10 cellular contexts compared by ENCODE assay signal in genomic region chr16:30187556-30187865, GRCh38. TPM values are rescaled to one million over a fixed set of nuclear protein-coding genes. Genes with fewer than 3 reads are reported as not detected.
DNase-seq lines count a peak whose midpoint lies in the region; ATAC-seq and TF ChIP-seq lines count a peak whose summit lies in the region.
"Had no signal": no experiment of that assay in that cellular context is flagged by ENCODE, and none has a peak within 500 bp of the region (broad histone marks: within the 10 kb centered on the region; RNA-seq: fewer than 3 reads in every experiment).

No MANE protein-coding gene starts in this region.

- H3K4me3 ChIP-seq in Jurkat, Clone E6-1 (ENCODE audit: low read length) = peak overlapping the region; percentile 99
- H3K4me3 ChIP-seq in neutrophil (ENCODE audit: low read depth in 1 of 2, low read length in 1 of 2) = peak overlapping the region; percentile 96 to 100
- no peak overlapping the region for H3K4me3 ChIP-seq in tibial nerve
- H3K4me3 ChIP-seq: testis had no signal

- ATAC-seq in activated naive CD4-positive, alpha-beta T cell treated with anti-CD3 and anti-CD28 coated beads, Interleukin-2, amount 50 U/mL, for 72 hours = no peak
- ATAC-seq in GM19035 (IDR thresholded peaks at IDR 0.05; ENCODE audit: unreplicated experiment) = no peak

- H3K36me3 ChIP-seq in neutrophil (peaks cover 41% of the 10 kb centered on the region), tibial nerve (peaks cover 0 to 6% (median 0%) of the 10 kb centered on the region in 3 donors)

- TF ChIP-seq POLR2A in tibial nerve (IDR thresholded peaks at IDR 0.05) = no peak

- H3K4me1 Mint-ChIP-seq in T-helper 1 cell treated with Interleukin-12 subunit alpha and Interleukin-12 subunit beta and Interleukin-4 antibody, amounts not matched to agents 30 μg/mL and 1 μg/mL, for 36 hours (ENCODE audit: low read depth) = peaks cover 20% of the 10 kb centered on the region

- H3K27ac ChIP-seq in neutrophil = peak overlapping the region; percentile 99
- H3K27ac ChIP-seq in tibial nerve = peak overlapping the region in 1 of 4 donors; percentile 76
- H3K27ac ChIP-seq: testis had no signal

- TF ChIP-seq EP300 in tibial nerve (IDR thresholded peaks at IDR 0.05) = no peak

- DNase-seq in T-helper 1 cell = no peak
- DNase-seq in Jurkat, Clone E6-1 (ENCODE audit: low read depth, low spot score) = no peak
- DNase-seq in activated naive CD4-positive, alpha-beta T cell treated with anti-CD3 and anti-CD28 coated beads, Interleukin-2, amount 50 U/mL, for 72 hours (ENCODE audit: low spot score in 2 of 2) = no peak
- DNase-seq in NOMO-1 treated with dmso at 0.1 percent for 144 hours (lab: John Stamatoyannopoulos, UW; ENCODE audit: unreplicated experiment) = no peak
- no peak for DNase-seq in tibial nerve (ENCODE audit: low spot score in 2 of 2)
- DNase-seq: NCI-H187 treated with DMSO at 0.1 percent for 48 hours had no signal

- no peaks in the 10 kb centered on the region for H3K27me3 Mint-ChIP-seq in T-helper 1 cell treated with Interleukin-12 subunit alpha and Interleukin-12 subunit beta and Interleukin-4 antibody, amounts not matched to agents 30 μg/mL and 1 μg/mL, for 36 hours (ENCODE audit: low read depth)

- no peaks in the 10 kb centered on the region for H3K27me3 ChIP-seq in neutrophil
- H3K27me3 ChIP-seq in tibial nerve = no peaks in the 10 kb centered on the region
- H3K27me3 ChIP-seq: testis had no signal

- H3K9me3 ChIP-seq in neutrophil (no peaks in the 10 kb centered on the region), tibial nerve (no peaks in the 10 kb centered on the region)
- H3K9me3 ChIP-seq: testis had no signal

- H3K27ac Mint-ChIP-seq in T-helper 1 cell treated with Interleukin-12 subunit alpha and Interleukin-12 subunit beta and Interleukin-4 antibody, amounts not matched to agents 30 μg/mL and 1 μg/mL, for 36 hours = peak overlapping the region; percentile 98
- peak overlapping the region; percentile 94 to 98 for H3K27ac Mint-ChIP-seq in activated naive CD4-positive, alpha-beta T cell treated with anti-CD3 and anti-CD28 coated beads, Interleukin-2, amount 50 U/mL, for 72 hours

- no peaks in the 10 kb centered on the region for H3K9me3 Mint-ChIP-seq in T-helper 1 cell treated with Interleukin-12 subunit alpha and Interleukin-12 subunit beta and Interleukin-4 antibody, amounts not matched to agents 30 μg/mL and 1 μg/mL, for 36 hours
- no peaks in the 10 kb centered on the region for H3K9me3 Mint-ChIP-seq in activated naive CD4-positive, alpha-beta T cell treated with anti-CD3 and anti-CD28 coated beads, Interleukin-2, amount 50 U/mL, for 72 hours

- WGBS in tibial nerve, 2 donors = 83 to 84% methylated on average over 4 to 8 of the region's 9 CpGs

- peak overlapping the region; percentile 100 for H3K4me3 Mint-ChIP-seq in T-helper 1 cell treated with Interleukin-12 subunit alpha and Interleukin-12 subunit beta and Interleukin-4 antibody, amounts not matched to agents 30 μg/mL and 1 μg/mL, for 36 hours

- H3K36me3 Mint-ChIP-seq in T-helper 1 cell treated with Interleukin-12 subunit alpha and Interleukin-12 subunit beta and Interleukin-4 antibody, amounts not matched to agents 30 μg/mL and 1 μg/mL, for 36 hours (ENCODE audit: low read depth) = peaks cover 38% of the 10 kb centered on the region
- H3K36me3 Mint-ChIP-seq in activated naive CD4-positive, alpha-beta T cell treated with anti-CD3 and anti-CD28 coated beads, Interleukin-2, amount 50 U/mL, for 72 hours = peaks cover 36 to 38% of the 10 kb centered on the region in 2 donors

- H3K4me1 ChIP-seq in neutrophil (ENCODE audit: control insufficient read depth in 1 of 2, insufficient read depth in 1 of 2, low read depth in 1 of 2, low read length in 1 of 2) (peaks cover 32 to 40% of the 10 kb centered on the region in 2 experiments), tibial nerve (peaks cover 0 to 29% (median 11%) of the 10 kb centered on the region in 4 donors)
- H3K4me1 ChIP-seq: testis had no signal

- TF ChIP-seq CTCF in neutrophil (IDR thresholded peaks at IDR 0.05) (no peak), tibial nerve (IDR thresholded peaks at IDR 0.05) (peak in 1 of 5 experiments; percentile 4)

RNA-seq across cellular contexts. Expression of gene CORO1A, which starts 4.1 kb away (rescaled TPM):
- polyA plus RNA-seq in Jurkat, Clone E6-1 (2012; ENCODE audit: insufficient read depth, insufficient read length) = 975 TPM
- 1,000 to 10,000 TPM in 1 of 2 donors, 100 to 1,000 TPM in 1; 672 to 1,124 TPM for total RNA-seq in activated naive CD4-positive, alpha-beta T cell treated with anti-CD3 and anti-CD28 coated beads, Interleukin-2, amount 50 U/mL, for 72 hours
- total RNA-seq in tibial nerve = 10 to 100 TPM; 35.0 to 66.9 (median 47.1) TPM

RNA-seq across cellular contexts. Expression of gene BOLA2B, which starts 6.0 kb away (rescaled TPM):
- polyA plus RNA-seq in Jurkat, Clone E6-1 (2012; ENCODE audit: insufficient read depth, insufficient read length) = 501 TPM
- 100 to 1,000 TPM; 158 to 173 TPM for total RNA-seq in activated naive CD4-positive, alpha-beta T cell treated with anti-CD3 and anti-CD28 coated beads, Interleukin-2, amount 50 U/mL, for 72 hours
- 100 to 1,000 TPM; 218 to 491 (median 322) TPM for total RNA-seq in tibial nerve

RNA-seq across cellular contexts. Expression of gene SLX1A, which starts 6.2 kb away (rescaled TPM):
- 109 TPM for polyA plus RNA-seq in Jurkat, Clone E6-1 (2012; ENCODE audit: insufficient read depth, insufficient read length)
- total RNA-seq in activated naive CD4-positive, alpha-beta T cell treated with anti-CD3 and anti-CD28 coated beads, Interleukin-2, amount 50 U/mL, for 72 hours = 10 to 100 TPM; 46.4 to 84.7 TPM
- 10 to 100 TPM; 45.7 to 68.7 (median 52.8) TPM for total RNA-seq in tibial nerve

RNA-seq across cellular contexts. Expression of gene SULT1A3, which starts 11.5 kb away (rescaled TPM):
- 21.4 TPM for polyA plus RNA-seq in Jurkat, Clone E6-1 (2012; ENCODE audit: insufficient read depth, insufficient read length)
- 10 to 100 TPM; 18.0 to 31.9 TPM for total RNA-seq in activated naive CD4-positive, alpha-beta T cell treated with anti-CD3 and anti-CD28 coated beads, Interleukin-2, amount 50 U/mL, for 72 hours
- total RNA-seq in tibial nerve = 10 to 100 TPM in 3 of 4 donors, 1 to 10 TPM in 1; 9.8 to 55.3 (median 32.9) TPM

Comparison
In these comparisons a context has a peak if more than half of its experiments do, and no peak if none do; other contexts are left out.
1. H3K4me3 ChIP-seq: peak in Jurkat, Clone E6-1 (single experiment) and neutrophil (2 of 2); none in tibial nerve (0 of 4).
2. RNA of gene CORO1A, which starts 4.1 kb away (total RNA-seq): 672 to 1,124 TPM in activated naive CD4-positive, alpha-beta T cell treated with anti-CD3 and anti-CD28 coated beads, Interleukin-2, amount 50 U/mL, for 72 hours; 35.0 to 66.9 TPM in tibial nerve; every median in the first group is over 4 times any median in the second.